ENCODE assay signal across 19 cellular contexts in the genomic region with DNA sequence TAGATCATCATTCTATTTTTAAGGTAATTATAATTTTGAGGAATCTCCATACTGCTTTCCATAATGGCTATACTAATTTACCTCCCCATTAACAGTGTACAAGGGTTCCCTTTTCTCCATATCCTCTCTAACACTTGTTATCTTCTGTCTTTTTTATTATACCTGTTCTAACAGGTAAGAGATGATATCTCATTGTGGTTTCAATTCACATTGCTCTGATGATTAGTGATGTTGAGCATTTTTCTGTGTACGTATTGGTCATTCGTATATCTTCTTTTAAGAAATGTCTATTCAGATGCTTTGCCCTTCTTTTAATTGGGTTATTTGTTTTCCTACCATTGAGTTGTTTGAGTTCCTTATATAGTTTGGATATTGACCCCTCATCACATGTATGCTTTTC.
"Had no signal": no experiment of that assay in that cellular context is flagged by ENCODE, and none has a peak within 500 bp of the region (broad histone marks: within the 10 kb centered on the region; RNA-seq: fewer than 3 reads in every experiment).

No MANE protein-coding gene starts in this region.

- H3K9me3 ChIP-seq: SJSA1 had no signal

- H3K36me3 ChIP-seq: SJSA1 had no signal

- H3K27ac ChIP-seq: HL-60, RWPE1, SJSA1, SK-N-MC had no signal

- H3K4me3 ChIP-seq: SJSA1, SK-N-MC had no signal

- DNase-seq: KBM-7, MM.1S, NCI-H1092 treated with DMSO at 0.1 percent for 48 hours, NCI-H1436, NCI-H187, NCI-H2029, NCI-H2081 treated with DMSO at 0.1 percent for 48 hours, NCI-H2171, NCI-H226, NCI-H446, NCI-H510A, NCI-H524 treated with DMSO at 0.1 percent for 48 hours, NCI-H774, PC-3, SHP77 had no signal

- H3K27me3 ChIP-seq: SJSA1 had no signal
